In genomic region chr1:91877574-91878208, GRCh38 we compare ENCODE assay signal across 14 cellular contexts. TPM values are rescaled to one million over a fixed set of nuclear protein-coding genes. Genes with fewer than 3 reads are reported as not detected.
A peak's percentile ranks its signal among the peaks of the same experiment; 100 is the strongest.
DNase-seq lines count a peak whose midpoint lies in the region; ATAC-seq and TF ChIP-seq lines count a peak whose summit lies in the region.
"Had no signal": no experiment of that assay in that cellular context is flagged by ENCODE, and none has a peak within 500 bp of the region (broad histone marks: within the 10 kb centered on the region; RNA-seq: fewer than 3 reads in every experiment).

No MANE protein-coding gene starts in this region.

- no peak overlapping the region for H3K4me3 Mint-ChIP-seq in progenitor cell of endocrine pancreas (ENCODE audit: low read depth)
- H3K4me3 Mint-ChIP-seq: activated CD4-positive, alpha-beta T cell treated with anti-CD3 and anti-CD28 coated beads, Interleukin-2, amount 10 ng/mL, durations not matched to agents 7 days and 5 days had no signal

- H3K36me3 Mint-ChIP-seq in progenitor cell of endocrine pancreas (ENCODE audit: insufficient read depth) = no peaks in the 10 kb centered on the region

- DNase-seq in fibroblast of pulmonary artery (ENCODE audit: low read depth) (peak; percentile 20), ureter (ENCODE audit: low spot score) (no peak), tibial nerve (ENCODE audit: low spot score in 2 of 2) (no peak), progenitor cell of endocrine pancreas (ENCODE audit: low spot score, unreplicated experiment) (no peak)
- DNase-seq: activated CD4-positive, alpha-beta T cell treated with anti-CD3 and anti-CD28 coated beads, Interleukin-2, amount 10 ng/mL, durations not matched to agents 7 days and 5 days; Caco-2; MG63; mucosa of descending colon; NCI-H524 treated with DMSO at 0.1 percent for 48 hours had no signal

- no peaks in the 10 kb centered on the region for H3K9me3 Mint-ChIP-seq in progenitor cell of endocrine pancreas (ENCODE audit: low read depth)
- H3K9me3 Mint-ChIP-seq: activated CD4-positive, alpha-beta T cell treated with anti-CD3 and anti-CD28 coated beads, Interleukin-2, amount 10 ng/mL, durations not matched to agents 7 days and 5 days had no signal

- H3K9me3 ChIP-seq in tibial nerve = no peaks in the 10 kb centered on the region
- H3K9me3 ChIP-seq: Caco-2, MG63, mucosa of descending colon had no signal

- no peaks in the 10 kb centered on the region for H3K27me3 ChIP-seq in tibial nerve
- H3K27me3 ChIP-seq: MG63 had no signal

- no peaks in the 10 kb centered on the region for H3K36me3 ChIP-seq in tibial nerve
- H3K36me3 ChIP-seq: MG63 had no signal

- H3K27ac Mint-ChIP-seq in progenitor cell of endocrine pancreas = no peak overlapping the region
- H3K27ac Mint-ChIP-seq: activated CD4-positive, alpha-beta T cell treated with anti-CD3 and anti-CD28 coated beads, Interleukin-2, amount 10 ng/mL, durations not matched to agents 7 days and 5 days had no signal

- H3K27ac ChIP-seq in tibial nerve = no peak overlapping the region

- ATAC-seq in GM18508 (IDR thresholded peaks at IDR 0.05; ENCODE audit: insufficient read depth, unreplicated experiment) (peak; percentile 49), GM21381 (IDR thresholded peaks at IDR 0.05; ENCODE audit: unreplicated experiment) (peak; percentile 44), HG03378 (IDR thresholded peaks at IDR 0.05; ENCODE audit: unreplicated experiment) (peak; percentile 66), HG03159 (IDR thresholded peaks at IDR 0.05; ENCODE audit: unreplicated experiment) (no peak)
- ATAC-seq: SK-N-SH treated with all-trans-retinoic acid at 6 μM for 48 hours had no signal

- H3K27me3 Mint-ChIP-seq in progenitor cell of endocrine pancreas = peaks cover 9% of the 10 kb centered on the region

- peaks cover 0 to 80% (median 23%) of the 10 kb centered on the region in 4 donors for H3K4me1 ChIP-seq in tibial nerve
- H3K4me1 ChIP-seq: Caco-2 had no signal

- no peak for TF ChIP-seq POLR2A in tibial nerve (IDR thresholded peaks at IDR 0.05)

- H3K4me1 Mint-ChIP-seq in progenitor cell of endocrine pancreas (ENCODE audit: low read depth) = peaks cover 5% of the 10 kb centered on the region

- TF ChIP-seq EP300 in tibial nerve (IDR thresholded peaks at IDR 0.05) = no peak

- TF ChIP-seq CTCF in fibroblast of pulmonary artery (IDR thresholded peaks at IDR 0.05; ENCODE audit: low read length, missing control alignments) = no peak
- TF ChIP-seq CTCF in tibial nerve (IDR thresholded peaks at IDR 0.05) = no peak
- no peak for TF ChIP-seq CTCF in progenitor cell of endocrine pancreas (IDR thresholded peaks at IDR 0.05; ENCODE audit: unreplicated experiment)

- 48 to 52% methylated on average over 5 of the region's 5 CpGs for WGBS in tibial nerve, 2 donors

- no peak overlapping the region for H3K4me3 ChIP-seq in fibroblast of pulmonary artery (replicated peaks; ENCODE audit: low read depth, low read length)
- no peak overlapping the region for H3K4me3 ChIP-seq in tibial nerve
- H3K4me3 ChIP-seq: MG63, mucosa of descending colon had no signal

RNA-seq across cellular contexts. Expression of gene TGFBR3, which starts 8.3 kb away (rescaled TPM):
- total RNA-seq in ureter (102 TPM), tibial nerve (100 to 1,000 TPM; 116 to 306 (median 171) TPM), progenitor cell of endocrine pancreas (4.9 and 6.6 TPM in 2 replicates)

Comparison
In these comparisons a context has a peak if more than half of its experiments do, and no peak if none do; other contexts are left out.
1. RNA of gene TGFBR3, which starts 8.3 kb away (total RNA-seq): 116 to 306 TPM in tibial nerve and 102 TPM in ureter (single experiment); 4.9 to 6.6 TPM in progenitor cell of endocrine pancreas; every median in the first group is over 10 times any median in the second.